8 cellular contexts compared by ENCODE assay signal in the genomic region with DNA sequence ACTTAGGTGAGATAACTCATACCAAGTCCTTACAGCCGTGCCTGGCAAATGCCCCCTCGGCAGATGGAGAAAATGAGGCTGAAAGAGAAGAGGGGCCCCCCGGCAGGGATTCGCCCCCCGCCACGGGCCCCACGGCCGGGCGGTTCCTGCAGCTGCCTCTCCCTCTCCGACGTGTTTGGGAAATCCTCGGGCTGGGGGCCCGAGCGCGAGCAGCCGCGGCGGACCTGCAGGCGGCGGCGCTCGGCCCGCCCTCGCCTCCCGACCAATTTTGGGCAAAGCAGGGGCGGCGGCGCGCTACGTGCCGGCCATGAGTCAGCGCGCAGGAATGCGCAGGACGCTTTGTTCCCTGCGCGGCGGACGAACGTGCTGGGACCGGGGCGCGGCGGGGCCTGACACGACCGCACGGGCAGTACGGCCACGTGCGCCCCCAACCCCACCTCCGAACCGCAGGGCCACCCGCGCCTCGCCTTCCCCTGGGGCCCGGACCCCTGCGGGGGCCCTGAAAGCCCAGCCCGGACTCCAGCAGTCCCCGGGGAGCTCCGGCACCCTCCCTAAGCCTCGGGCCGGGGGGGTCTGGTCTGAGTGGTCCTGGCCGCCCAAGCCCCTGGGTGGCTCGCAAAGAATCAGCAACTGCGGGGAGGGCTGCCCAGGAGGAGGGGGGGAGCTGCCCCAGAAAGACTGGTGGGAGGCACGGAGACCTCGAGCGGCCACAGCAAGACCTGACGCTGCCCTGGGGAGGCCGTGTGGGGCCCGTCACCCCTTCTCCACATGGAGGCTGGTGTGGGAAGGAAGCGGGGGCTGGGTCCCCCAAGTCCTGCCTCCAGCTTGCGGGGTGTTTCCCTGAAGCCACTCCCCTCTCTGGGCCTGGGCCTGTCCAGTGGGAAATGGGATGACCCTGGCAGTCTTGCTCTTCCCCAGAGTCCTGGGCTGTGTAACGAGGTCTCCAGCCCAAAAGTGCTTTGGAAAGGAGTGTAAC. TPM values are rescaled to one million over a fixed set of nuclear protein-coding genes. Genes with fewer than 3 reads are reported as not detected.
DNase-seq lines count a peak whose midpoint lies in the region; ATAC-seq, FAIRE-seq and TF ChIP-seq lines count a peak whose summit lies in the region.

No MANE protein-coding gene starts in this region.

- BruUV-seq in PC-3 (replicated peaks; lab: Mats Ljungman, UMichigan) = TSS peak; percentile 78

- CTCF ChIA-PET in PC-3 (lab: Charles Lee) = no interaction called here

- H3K4me3 ChIP-seq in PC-3 (ENCODE audit: low read length) (peak overlapping the region; percentile 62), bronchial epithelial cell (ENCODE audit: low read depth, low read length) (no peak overlapping the region), kidney (ENCODE audit: low read length in 2 of 2) (peak overlapping the region; percentile 29 to 39)

- H3K27me3 ChIP-seq in PC-3 (ENCODE audit: low read length) (no peaks in the 10 kb centered on the region), bronchial epithelial cell (ENCODE audit: control insufficient read depth, insufficient read depth, low read length) (no peaks in the 10 kb centered on the region)

- no peaks in the 10 kb centered on the region for H3F3A ChIP-seq in PC-3 (ENCODE audit: low read length, unreplicated experiment)

- H3K4me1 ChIP-seq in PC-3 (ENCODE audit: insufficient read depth, low read length) (peaks cover 45% of the 10 kb centered on the region), kidney (ENCODE audit: control insufficient read depth in 1 of 2, insufficient read depth in 1 of 2, low read depth in 1 of 2, low read length in 2 of 2) (peaks cover 15 to 37% of the 10 kb centered on the region in 2 donors)

- FAIRE-seq in bronchial epithelial cell (lab: Jason Lieb, UNC) = no peak
- no peak for FAIRE-seq in kidney (lab: Jason Lieb, UNC)

- H3K27ac ChIP-seq in PC-3 (ENCODE audit: low read length) (peak overlapping the region; percentile 45), kidney (ENCODE audit: low read depth in 2 of 2, low read length in 2 of 2) (peak overlapping the region; percentile 85 to 88)

- H3K36me3 ChIP-seq in PC-3 (ENCODE audit: low read depth, low read length) = no peaks in the 10 kb centered on the region
- H3K36me3 ChIP-seq in bronchial epithelial cell (ENCODE audit: control insufficient read depth, insufficient read depth, low read length) = no peaks in the 10 kb centered on the region
- H3K36me3 ChIP-seq in kidney (ENCODE audit: control insufficient read depth in 1 of 2, insufficient read depth in 2 of 2, low read length in 2 of 2) = no peaks in the 10 kb centered on the region

- H3K79me2 ChIP-seq in PC-3 (ENCODE audit: low read length) = no peaks in the 10 kb centered on the region

- H4K20me1 ChIP-seq in PC-3 (ENCODE audit: low read length) = no peaks in the 10 kb centered on the region

- no peak for TF ChIP-seq CTCF in PC-3 (conservative IDR thresholded peaks at IDR 0.05; ENCODE audit: low read depth, low read length)
- TF ChIP-seq CTCF in bronchial epithelial cell (IDR thresholded peaks at IDR 0.05; ENCODE audit: insufficient read depth, low read length, severe bottlenecking) = no peak
- TF ChIP-seq CTCF in kidney (IDR thresholded peaks at IDR 0.05; ENCODE audit: borderline replicate concordance, extremely low read depth, insufficient read depth) = no peak

- intact Hi-C loops in PC-3 (cut with micrococcal nuclease) (no loop called here), kidney (cut with DNase I) (no loop called here)

- H3K9me3 ChIP-seq in PC-3 (ENCODE audit: low read length) (no peaks in the 10 kb centered on the region), kidney (ENCODE audit: control insufficient read depth in 1 of 2, low read length in 2 of 2) (no peaks in the 10 kb centered on the region)

- H3K9ac ChIP-seq in PC-3 (ENCODE audit: low read length) = peak overlapping the region; percentile 67
- H3K9ac ChIP-seq in kidney (ENCODE audit: low read length in 2 of 2) = peak overlapping the region; percentile 24 to 77

- H3K9me2 ChIP-seq in PC-3 (replicated peaks; ENCODE audit: low read length) = no peaks in the 10 kb centered on the region

- DNase-seq in A172 (ENCODE audit: low spot score) = peak; percentile 68
- peak; percentile 95 for DNase-seq in PC-3
- peak; percentile 72 for DNase-seq in bronchial epithelial cell (ENCODE audit: low read depth)
- peak; percentile 98 for DNase-seq in kidney
- DNase-seq in stimulated activated CD4-positive, alpha-beta T cell treated with anti-CD3 and anti-CD28 coated beads, Interleukin-2, amount 100 ng/mL, for 24 hours = peak; percentile 60 to 76
- no peak for DNase-seq in putamen (ENCODE audit: low spot score)

- ATAC-seq in GM18502 (IDR thresholded peaks at IDR 0.05; ENCODE audit: poor library complexity, unreplicated experiment) (peak; percentile 50), PC-3 (peak; percentile 65), GM18868 (IDR thresholded peaks at IDR 0.05; ENCODE audit: unreplicated experiment) (no peak)

- peak overlapping the region; percentile 89 for H3K4me2 ChIP-seq in PC-3 (ENCODE audit: low read length)

- POLR2A ChIA-PET in PC-3 (lab: Charles Lee; ENCODE audit: unreplicated experiment) = interaction anchor here (0.6 kb wide), 1 partner anchor 1397 kb away, joined by 3 read pairs; no protein-coding TSS in a partner anchor

- peak overlapping the region; percentile 79 for H2AFZ ChIP-seq in PC-3 (ENCODE audit: low read length)

RNA-seq across cellular contexts. Expression of a gene that starts 11.9 kb away (rescaled TPM):
- total RNA-seq in A172 (2014; rRNA removed; shearing (Covaris generic)) = 1.3 and 2.6 TPM in 2 replicates
- 0.36 TPM in 1 of 2 replicates, not detected in the other for total RNA-seq in PC-3 (2014; rRNA removed)
- 1.6 and 13.3 TPM in 2 replicates for total RNA-seq in bronchial epithelial cell
- total RNA-seq in kidney = 2.9 TPM
- polyA plus RNA-seq in kidney (ENCODE audit: insufficient read depth, low read depth, low replicate concordance) = 2.3 TPM
